Comparison of ENCODE assay signal across 1 cellular context in genomic region chr16:11063432-11064201, GRCh38.
A peak's percentile ranks its signal among the peaks of the same experiment; 100 is the strongest.
TF ChIP-seq lines count a peak whose summit lies in the region.

No MANE protein-coding gene starts in this region.

TF ChIP-seq in HepG2, 621 proteins besides CTCF, POLR2A, EP300 and RAD21 (continued from another document):
- TF ChIP-seq GMEB1 (CRISPR knock-in tag; IDR thresholded peaks at IDR 0.05; ENCODE audit: borderline replicate concordance) (no peak), ZNF546 (CRISPR knock-in tag; conservative IDR thresholded peaks at IDR 0.05) (no peak), ZNF879 (CRISPR knock-in tag; IDR thresholded peaks at IDR 0.05) (no peak), KLF9 (CRISPR knock-in tag; IDR thresholded peaks at IDR 0.05; ENCODE audit: low read depth) (no peak), RBFOX2 (IDR thresholded peaks at IDR 0.05; ENCODE audit: low read depth, low read length) (no peak), ZNF609 (CRISPR knock-in tag; IDR thresholded peaks at IDR 0.05; ENCODE audit: borderline replicate concordance) (no peak), ZNF431 (CRISPR knock-in tag; IDR thresholded peaks at IDR 0.05; ENCODE audit: borderline replicate concordance, low read depth) (no peak), MAFF (IDR thresholded peaks at IDR 0.05; ENCODE audit: low read depth, low read length) (no peak), PCBP2 (optimal IDR thresholded peaks at IDR 0.05; ENCODE audit: low read depth, low read length, poor library complexity, severe bottlenecking) (peak; percentile 76), PCBP1 (IDR thresholded peaks at IDR 0.05; ENCODE audit: borderline replicate concordance, low read depth, low read length) (0 out of 2 replicates have a peak, but pooled peaks have one; percentile 46), ZNF335 (CRISPR knock-in tag; IDR thresholded peaks at IDR 0.05) (no peak), BCL3 (CRISPR knock-in tag; IDR thresholded peaks at IDR 0.05) (no peak), ZBTB39 (CRISPR knock-in tag; IDR thresholded peaks at IDR 0.05) (no peak), ZNF558 (CRISPR knock-in tag; IDR thresholded peaks at IDR 0.05; ENCODE audit: borderline replicate concordance) (no peak), SP1 (IDR thresholded peaks at IDR 0.05) (no peak), SP1 (CRISPR knock-in tag; IDR thresholded peaks at IDR 0.05) (no peak)
- TF ChIP-seq, protein P1, sequence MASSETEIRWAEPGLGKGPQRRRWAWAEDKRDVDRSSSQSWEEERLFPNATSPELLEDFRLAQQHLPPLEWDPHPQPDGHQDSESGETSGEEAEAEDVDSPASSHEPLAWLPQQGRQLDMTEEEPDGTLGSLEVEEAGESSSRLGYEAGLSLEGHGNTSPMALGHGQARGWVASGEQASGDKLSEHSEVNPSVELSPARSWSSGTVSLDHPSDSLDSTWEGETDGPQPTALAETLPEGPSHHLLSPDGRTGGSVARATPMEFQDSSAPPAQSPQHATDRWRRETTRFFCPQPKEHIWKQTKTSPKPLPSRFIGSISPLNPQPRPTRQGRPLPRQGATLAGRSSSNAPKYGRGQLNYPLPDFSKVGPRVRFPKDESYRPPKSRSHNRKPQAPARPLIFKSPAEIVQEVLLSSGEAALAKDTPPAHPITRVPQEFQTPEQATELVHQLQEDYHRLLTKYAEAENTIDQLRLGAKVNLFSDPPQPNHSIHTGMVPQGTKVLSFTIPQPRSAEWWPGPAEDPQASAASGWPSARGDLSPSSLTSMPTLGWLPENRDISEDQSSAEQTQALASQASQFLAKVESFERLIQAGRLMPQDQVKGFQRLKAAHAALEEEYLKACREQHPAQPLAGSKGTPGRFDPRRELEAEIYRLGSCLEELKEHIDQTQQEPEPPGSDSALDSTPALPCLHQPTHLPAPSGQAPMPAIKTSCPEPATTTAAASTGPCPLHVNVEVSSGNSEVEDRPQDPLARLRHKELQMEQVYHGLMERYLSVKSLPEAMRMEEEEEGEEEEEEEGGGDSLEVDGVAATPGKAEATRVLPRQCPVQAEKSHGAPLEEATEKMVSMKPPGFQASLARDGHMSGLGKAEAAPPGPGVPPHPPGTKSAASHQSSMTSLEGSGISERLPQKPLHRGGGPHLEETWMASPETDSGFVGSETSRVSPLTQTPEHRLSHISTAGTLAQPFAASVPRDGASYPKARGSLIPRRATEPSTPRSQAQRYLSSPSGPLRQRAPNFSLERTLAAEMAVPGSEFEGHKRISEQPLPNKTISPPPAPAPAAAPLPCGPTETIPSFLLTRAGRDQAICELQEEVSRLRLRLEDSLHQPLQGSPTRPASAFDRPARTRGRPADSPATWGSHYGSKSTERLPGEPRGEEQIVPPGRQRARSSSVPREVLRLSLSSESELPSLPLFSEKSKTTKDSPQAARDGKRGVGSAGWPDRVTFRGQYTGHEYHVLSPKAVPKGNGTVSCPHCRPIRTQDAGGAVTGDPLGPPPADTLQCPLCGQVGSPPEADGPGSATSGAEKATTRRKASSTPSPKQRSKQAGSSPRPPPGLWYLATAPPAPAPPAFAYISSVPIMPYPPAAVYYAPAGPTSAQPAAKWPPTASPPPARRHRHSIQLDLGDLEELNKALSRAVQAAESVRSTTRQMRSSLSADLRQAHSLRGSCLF (CRISPR knock-in tag; IDR thresholded peaks at IDR 0.05; ENCODE audit: borderline replicate concordance): no peak
- TF ChIP-seq, protein P2, sequence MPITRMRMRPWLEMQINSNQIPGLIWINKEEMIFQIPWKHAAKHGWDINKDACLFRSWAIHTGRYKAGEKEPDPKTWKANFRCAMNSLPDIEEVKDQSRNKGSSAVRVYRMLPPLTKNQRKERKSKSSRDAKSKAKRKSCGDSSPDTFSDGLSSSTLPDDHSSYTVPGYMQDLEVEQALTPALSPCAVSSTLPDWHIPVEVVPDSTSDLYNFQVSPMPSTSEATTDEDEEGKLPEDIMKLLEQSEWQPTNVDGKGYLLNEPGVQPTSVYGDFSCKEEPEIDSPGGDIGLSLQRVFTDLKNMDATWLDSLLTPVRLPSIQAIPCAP (CRISPR knock-in tag; IDR thresholded peaks at IDR 0.05; ENCODE audit: low read depth): no peak
